ENCODE assay signal across 1 cellular context in the genomic region with DNA sequence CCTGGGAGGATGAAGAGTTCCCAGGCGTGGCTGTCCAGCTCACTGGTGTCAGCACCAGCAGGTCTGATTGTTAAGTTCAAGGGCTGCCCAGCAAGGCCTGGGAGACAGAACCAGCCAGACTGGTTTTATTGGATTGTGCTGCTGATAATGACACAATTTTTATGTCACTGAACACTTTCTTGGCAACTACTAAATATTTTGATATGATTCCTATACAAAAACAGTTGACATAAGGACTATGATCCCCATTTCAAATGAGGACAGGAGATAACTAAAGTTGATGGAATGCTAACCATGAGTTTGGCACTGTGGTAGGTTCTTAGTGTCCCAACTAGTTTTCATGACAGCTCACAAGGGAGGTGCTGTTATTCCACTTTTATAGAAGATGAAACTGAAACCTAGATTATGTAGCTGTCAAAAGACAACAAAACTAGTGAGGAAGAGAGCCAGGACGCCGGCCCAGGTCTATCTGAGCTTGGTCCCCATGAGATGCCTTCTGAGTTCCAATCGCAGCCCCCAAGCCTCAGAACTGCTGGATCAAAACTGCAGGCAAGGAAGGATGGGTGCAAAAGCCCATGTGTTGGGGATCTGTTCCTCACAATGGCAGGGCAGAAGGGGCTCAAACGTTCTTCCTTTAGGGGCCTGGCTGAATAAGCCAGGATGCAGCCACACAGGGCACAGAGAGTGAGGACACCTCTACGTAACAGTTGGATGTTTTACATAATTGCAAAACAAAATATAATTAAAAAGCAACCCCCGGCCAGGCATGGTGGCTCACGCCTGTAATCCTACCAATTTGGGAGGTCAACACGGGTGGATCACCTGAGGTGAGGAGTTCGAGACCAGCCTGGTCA.
TF ChIP-seq lines count a peak whose summit lies in the region.

No MANE protein-coding gene starts in this region.

TF ChIP-seq in GM12891, 5 proteins besides CTCF, POLR2A, EP300 and RAD21:
- no peak for TF ChIP-seq POU2F2 (IDR thresholded peaks at IDR 0.05; ENCODE audit: low read depth, low read length)
- no peak for TF ChIP-seq PAX5 (IDR thresholded peaks at IDR 0.05; ENCODE audit: insufficient read depth, low read length, severe bottlenecking)
- TF ChIP-seq POLR2AphosphoS5 (IDR thresholded peaks at IDR 0.05; ENCODE audit: low read depth, low read length) = no peak
- no peak for TF ChIP-seq TAF1 (IDR thresholded peaks at IDR 0.05; ENCODE audit: low read depth, low read length)
- TF ChIP-seq SPI1 (IDR thresholded peaks at IDR 0.05; ENCODE audit: low read depth, low read length) = no peak
